In the genomic region with DNA sequence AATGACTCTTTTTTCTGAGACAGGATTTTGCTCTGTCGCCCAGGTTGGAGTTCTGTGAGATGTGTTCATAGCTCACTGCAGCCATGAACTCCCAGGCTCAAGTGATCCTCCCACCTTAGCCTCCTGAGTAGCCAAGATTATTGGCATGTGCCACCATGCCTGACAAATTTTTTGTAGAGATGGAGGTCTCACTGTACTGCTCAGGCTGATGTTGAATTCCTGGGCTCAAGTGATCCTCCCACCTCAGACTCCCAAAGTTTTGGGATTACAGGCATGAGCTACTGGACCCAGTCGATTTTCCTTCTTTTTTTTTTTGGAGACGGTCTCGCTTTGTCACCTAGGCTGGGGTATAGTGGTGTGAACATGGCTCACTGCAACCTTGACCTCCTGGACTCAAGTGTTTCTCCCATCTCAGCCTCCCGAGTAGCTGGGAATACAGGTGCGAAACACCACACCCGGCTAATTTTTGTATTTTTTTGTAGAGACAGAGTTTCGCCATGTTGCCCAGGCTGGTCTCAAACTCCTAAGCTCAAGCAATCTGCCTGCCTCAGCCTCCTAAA, we compare ENCODE assay signal across 10 cellular contexts. TPM values are rescaled to one million over a fixed set of nuclear protein-coding genes. Genes with fewer than 3 reads are reported as not detected.
DNase-seq lines count a peak whose midpoint lies in the region; ATAC-seq and TF ChIP-seq lines count a peak whose summit lies in the region.
"Had no signal": no experiment of that assay in that cellular context is flagged by ENCODE, and none has a peak within 500 bp of the region (broad histone marks: within the 10 kb centered on the region; RNA-seq: fewer than 3 reads in every experiment).

No MANE protein-coding gene starts in this region.

- no peaks in the 10 kb centered on the region for H3K9me3 ChIP-seq in colonic mucosa
- no peaks in the 10 kb centered on the region for H3K9me3 ChIP-seq in osteoblast (ENCODE audit: low read depth, low read length)

- H3K27me3 ChIP-seq in colonic mucosa (no peaks in the 10 kb centered on the region), osteoblast (ENCODE audit: insufficient read depth, low read length) (no peaks in the 10 kb centered on the region)

- peak overlapping the region; percentile 73 for H3K27ac Mint-ChIP-seq in stimulated activated naive CD8-positive, alpha-beta T cell treated with anti-CD3 and anti-CD28 coated beads, Interleukin-15, Interleukin-2, amounts not matched to agents 100 ng/mL and 50 ng/mL, for 24 hours

- H3K27ac ChIP-seq in colonic mucosa = peak overlapping the region; percentile 81
- peak overlapping the region; percentile 87 for H3K27ac ChIP-seq in osteoblast (ENCODE audit: low read depth, low read length)

- peaks cover 10% of the 10 kb centered on the region for H3K4me1 ChIP-seq in colonic mucosa
- H3K4me1 ChIP-seq in osteoblast (ENCODE audit: insufficient read depth, low read length) = peaks cover 46% of the 10 kb centered on the region

- H4K20me1 ChIP-seq in osteoblast (ENCODE audit: insufficient read depth, low read length) = no peaks in the 10 kb centered on the region

- H3K4me3 ChIP-seq in colonic mucosa (no peak overlapping the region), osteoblast (ENCODE audit: insufficient read depth, low read length) (no peak overlapping the region)

- H3K9me3 Mint-ChIP-seq in stimulated activated naive CD8-positive, alpha-beta T cell treated with anti-CD3 and anti-CD28 coated beads, Interleukin-15, Interleukin-2, amounts not matched to agents 100 ng/mL and 50 ng/mL, for 24 hours = no peaks in the 10 kb centered on the region

- H3K36me3 Mint-ChIP-seq in stimulated activated naive CD8-positive, alpha-beta T cell treated with anti-CD3 and anti-CD28 coated beads, Interleukin-15, Interleukin-2, amounts not matched to agents 100 ng/mL and 50 ng/mL, for 24 hours (ENCODE audit: low read depth) = peaks cover 69% of the 10 kb centered on the region

- H2AFZ ChIP-seq in osteoblast (ENCODE audit: low read length) = no peak overlapping the region

- DNase-seq in stimulated activated naive CD8-positive, alpha-beta T cell treated with anti-CD3 and anti-CD28 coated beads, Interleukin-15, Interleukin-2, amounts not matched to agents 100 U/mL and 50 U/mL, for 24 hours = no peak
- DNase-seq in colonic mucosa = no peak
- no peak for DNase-seq in osteoblast (ENCODE audit: insufficient read length, low spot score, missing footprints)
- DNase-seq in middle frontal gyrus (ENCODE audit: extremely low spot score, low spot score) = no peak
- DNase-seq in NCI-H1694 (lab: John Stamatoyannopoulos, UW) = no peak
- DNase-seq in NCI-H146 treated with DMSO at 0.1 percent for 48 hours (lab: John Stamatoyannopoulos, UW; ENCODE audit: unreplicated experiment) = no peak
- DNase-seq: activated CD4-positive, CD25-positive, alpha-beta regulatory T cell treated with anti-CD3 and anti-CD28 coated beads, Interleukin-2, amount 50 U/mL, for 72 hours; NK-92 treated with Interleukin-12 subunit alpha and Interleukin-12 subunit beta, amount 100 ng/mL, for 24 hours had no signal

- no peaks in the 10 kb centered on the region for H3K27me3 Mint-ChIP-seq in stimulated activated naive CD8-positive, alpha-beta T cell treated with anti-CD3 and anti-CD28 coated beads, Interleukin-15, Interleukin-2, amounts not matched to agents 100 ng/mL and 50 ng/mL, for 24 hours

- H3K4me1 Mint-ChIP-seq in stimulated activated naive CD8-positive, alpha-beta T cell treated with anti-CD3 and anti-CD28 coated beads, Interleukin-15, Interleukin-2, amounts not matched to agents 100 ng/mL and 50 ng/mL, for 24 hours (ENCODE audit: low read depth) = peaks cover 84% of the 10 kb centered on the region

- no peak for ATAC-seq in stimulated activated naive CD8-positive, alpha-beta T cell treated with anti-CD3 and anti-CD28 coated beads, Interleukin-15, Interleukin-2, amounts not matched to agents 100 U/mL and 50 U/mL, for 24 hours
- ATAC-seq in GM19467 (IDR thresholded peaks at IDR 0.05; ENCODE audit: unreplicated experiment) = no peak

- TF ChIP-seq CTCF in colonic mucosa (IDR thresholded peaks at IDR 0.05) (no peak), osteoblast (IDR thresholded peaks at IDR 0.05; ENCODE audit: extremely low read depth, low read depth, low read length) (no peak)

- no peak overlapping the region for H3K9ac ChIP-seq in colonic mucosa (ENCODE audit: low read depth in 2 of 2, low read length in 2 of 2)

- H3K36me3 ChIP-seq in colonic mucosa (no peaks in the 10 kb centered on the region), osteoblast (ENCODE audit: insufficient read depth, low read length) (peaks cover 41% of the 10 kb centered on the region)

- no peak overlapping the region for H3K4me3 Mint-ChIP-seq in stimulated activated naive CD8-positive, alpha-beta T cell treated with anti-CD3 and anti-CD28 coated beads, Interleukin-15, Interleukin-2, amounts not matched to agents 100 ng/mL and 50 ng/mL, for 24 hours

- no peak overlapping the region for H3K4me2 ChIP-seq in osteoblast (ENCODE audit: insufficient read depth, low read length)

- peaks cover 93% of the 10 kb centered on the region for H3K79me2 ChIP-seq in osteoblast (ENCODE audit: insufficient read depth, low read length)

- intact Hi-C loops in colonic mucosa (cut with DNase I) = no loop called here

RNA-seq across cellular contexts. Expression of a gene that starts 24.3 kb away (rescaled TPM):
- total RNA-seq in colonic mucosa = 10 to 100 TPM; 55.9 to 59.4 TPM
- 127 and 136 TPM in 2 replicates for total RNA-seq in osteoblast

RNA-seq across cellular contexts. Expression of a gene that starts 40.8 kb away (rescaled TPM):
- total RNA-seq in colonic mucosa = 10 to 100 TPM; 21.8 to 74.5 TPM
- total RNA-seq in osteoblast = 16.2 and 18.5 TPM in 2 replicates
